Comparison of ENCODE assay signal across 1 cellular context in the genomic region with DNA sequence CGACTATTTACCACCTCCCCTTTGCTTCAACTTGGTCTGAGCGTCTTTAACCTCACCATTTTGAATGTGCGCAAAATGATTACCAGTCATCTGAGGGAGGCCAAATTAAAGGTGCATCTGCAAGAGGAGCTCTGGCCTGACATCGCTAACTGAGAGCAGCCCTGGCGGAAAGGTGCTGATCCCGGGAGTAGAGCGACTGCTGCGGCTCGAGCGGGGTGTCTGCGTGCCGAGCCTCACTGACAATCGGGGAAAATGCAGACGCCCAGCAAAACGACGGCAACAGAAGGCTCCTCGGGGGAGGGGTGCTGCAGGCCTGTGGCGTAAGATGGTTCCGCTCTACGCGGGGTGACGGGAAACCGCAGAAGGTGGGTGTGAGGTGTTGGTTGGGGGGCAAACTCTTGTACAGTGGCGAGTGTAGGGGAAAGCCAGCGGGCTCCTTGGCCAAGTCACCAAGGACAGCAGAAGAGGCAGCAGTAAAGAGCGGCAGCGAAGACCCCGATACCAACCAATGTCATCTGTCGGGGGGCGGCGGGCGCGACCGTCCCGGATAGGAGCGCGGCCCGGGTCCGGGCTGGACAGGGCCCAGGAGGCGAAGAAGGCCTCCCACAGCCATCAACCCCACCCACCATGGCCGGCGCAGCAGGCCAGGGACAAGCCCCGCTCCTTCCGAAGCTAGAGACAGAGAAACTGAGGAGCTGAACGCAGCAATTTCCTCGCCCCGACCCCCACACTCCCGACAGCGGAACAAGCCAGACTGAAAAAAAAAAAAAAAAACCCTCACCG.
TF ChIP-seq lines count a peak whose summit lies in the region.

No MANE protein-coding gene starts in this region.

TF ChIP-seq in HepG2, 621 proteins besides CTCF, POLR2A, EP300 and RAD21 (continued from another document and continues in another):
- TF ChIP-seq, protein P1, sequence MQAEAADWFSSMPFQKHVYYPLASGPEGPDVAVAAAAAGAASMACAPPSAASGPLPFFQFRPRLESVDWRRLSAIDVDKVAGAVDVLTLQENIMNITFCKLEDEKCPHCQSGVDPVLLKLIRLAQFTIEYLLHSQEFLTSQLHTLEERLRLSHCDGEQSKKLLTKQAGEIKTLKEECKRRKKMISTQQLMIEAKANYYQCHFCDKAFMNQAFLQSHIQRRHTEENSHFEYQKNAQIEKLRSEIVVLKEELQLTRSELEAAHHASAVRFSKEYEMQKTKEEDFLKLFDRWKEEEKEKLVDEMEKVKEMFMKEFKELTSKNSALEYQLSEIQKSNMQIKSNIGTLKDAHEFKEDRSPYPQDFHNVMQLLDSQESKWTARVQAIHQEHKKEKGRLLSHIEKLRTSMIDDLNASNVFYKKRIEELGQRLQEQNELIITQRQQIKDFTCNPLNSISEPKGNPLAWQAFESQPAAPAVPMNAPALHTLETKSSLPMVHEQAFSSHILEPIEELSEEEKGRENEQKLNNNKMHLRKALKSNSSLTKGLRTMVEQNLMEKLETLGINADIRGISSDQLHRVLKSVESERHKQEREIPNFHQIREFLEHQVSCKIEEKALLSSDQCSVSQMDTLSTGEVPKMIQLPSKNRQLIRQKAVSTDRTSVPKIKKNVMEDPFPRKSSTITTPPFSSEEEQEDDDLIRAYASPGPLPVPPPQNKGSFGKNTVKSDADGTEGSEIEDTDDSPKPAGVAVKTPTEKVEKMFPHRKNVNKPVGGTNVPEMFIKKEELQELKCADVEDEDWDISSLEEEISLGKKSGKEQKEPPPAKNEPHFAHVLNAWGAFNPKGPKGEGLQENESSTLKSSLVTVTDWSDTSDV (CRISPR knock-in tag; IDR thresholded peaks at IDR 0.05) = no peak
- TF ChIP-seq ZNF484 (CRISPR knock-in tag; IDR thresholded peaks at IDR 0.05; ENCODE audit: borderline replicate concordance, low read depth) = no peak
- TF ChIP-seq, protein P2, sequence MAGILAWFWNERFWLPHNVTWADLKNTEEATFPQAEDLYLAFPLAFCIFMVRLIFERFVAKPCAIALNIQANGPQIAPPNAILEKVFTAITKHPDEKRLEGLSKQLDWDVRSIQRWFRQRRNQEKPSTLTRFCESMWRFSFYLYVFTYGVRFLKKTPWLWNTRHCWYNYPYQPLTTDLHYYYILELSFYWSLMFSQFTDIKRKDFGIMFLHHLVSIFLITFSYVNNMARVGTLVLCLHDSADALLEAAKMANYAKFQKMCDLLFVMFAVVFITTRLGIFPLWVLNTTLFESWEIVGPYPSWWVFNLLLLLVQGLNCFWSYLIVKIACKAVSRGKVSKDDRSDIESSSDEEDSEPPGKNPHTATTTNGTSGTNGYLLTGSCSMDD (CRISPR knock-in tag; IDR thresholded peaks at IDR 0.05) = no peak
- TF ChIP-seq ATRX (CRISPR knock-in tag; IDR thresholded peaks at IDR 0.05; ENCODE audit: borderline replicate concordance) = no peak
- no peak for TF ChIP-seq SP140L (CRISPR knock-in tag; IDR thresholded peaks at IDR 0.05; ENCODE audit: borderline replicate concordance)
- no peak for TF ChIP-seq TARDBP (CRISPR knock-in tag; IDR thresholded peaks at IDR 0.05)
- TF ChIP-seq, protein P3, sequence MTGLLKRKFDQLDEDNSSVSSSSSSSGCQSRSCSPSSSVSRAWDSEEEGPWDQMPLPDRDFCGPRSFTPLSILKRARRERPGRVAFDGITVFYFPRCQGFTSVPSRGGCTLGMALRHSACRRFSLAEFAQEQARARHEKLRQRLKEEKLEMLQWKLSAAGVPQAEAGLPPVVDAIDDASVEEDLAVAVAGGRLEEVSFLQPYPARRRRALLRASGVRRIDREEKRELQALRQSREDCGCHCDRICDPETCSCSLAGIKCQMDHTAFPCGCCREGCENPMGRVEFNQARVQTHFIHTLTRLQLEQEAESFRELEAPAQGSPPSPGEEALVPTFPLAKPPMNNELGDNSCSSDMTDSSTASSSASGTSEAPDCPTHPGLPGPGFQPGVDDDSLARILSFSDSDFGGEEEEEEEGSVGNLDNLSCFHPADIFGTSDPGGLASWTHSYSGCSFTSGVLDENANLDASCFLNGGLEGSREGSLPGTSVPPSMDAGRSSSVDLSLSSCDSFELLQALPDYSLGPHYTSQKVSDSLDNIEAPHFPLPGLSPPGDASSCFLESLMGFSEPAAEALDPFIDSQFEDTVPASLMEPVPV (CRISPR knock-in tag; IDR thresholded peaks at IDR 0.05) = no peak; the same call in 1 of the 2 replicates
- no peak for TF ChIP-seq ZSCAN20 (CRISPR knock-in tag; IDR thresholded peaks at IDR 0.05; ENCODE audit: borderline replicate concordance)
- TF ChIP-seq PLRG1 (conservative IDR thresholded peaks at IDR 0.05) = no peak
- TF ChIP-seq ZNF543 (CRISPR knock-in tag; IDR thresholded peaks at IDR 0.05) = 0 out of 2 replicates have a peak, but pooled peaks have one; percentile 27
- TF ChIP-seq, protein P4, sequence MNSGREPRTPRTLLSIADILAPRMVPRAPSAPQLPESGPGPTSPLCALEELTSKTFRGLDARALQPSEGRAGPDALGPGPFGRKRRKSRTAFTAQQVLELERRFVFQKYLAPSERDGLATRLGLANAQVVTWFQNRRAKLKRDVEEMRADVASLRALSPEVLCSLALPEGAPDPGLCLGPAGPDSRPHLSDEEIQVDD (CRISPR knock-in tag; IDR thresholded peaks at IDR 0.05; ENCODE audit: borderline replicate concordance) = no peak
- TF ChIP-seq ZNF589 (CRISPR knock-in tag; conservative IDR thresholded peaks at IDR 0.05) = no peak
- peak; percentile 90 for TF ChIP-seq ZFX (CRISPR knock-in tag; IDR thresholded peaks at IDR 0.05; ENCODE audit: low read depth)
- TF ChIP-seq SP1 (IDR thresholded peaks at IDR 0.05) = no peak
- no peak for TF ChIP-seq SP1 (CRISPR knock-in tag; IDR thresholded peaks at IDR 0.05)
- TF ChIP-seq REL (CRISPR knock-in tag; conservative IDR thresholded peaks at IDR 0.05) = peak; percentile 86; the same call in 1 of the 2 replicates
- no peak for TF ChIP-seq ZKSCAN8 (CRISPR knock-in tag; IDR thresholded peaks at IDR 0.05; ENCODE audit: borderline replicate concordance)
- TF ChIP-seq, protein P5, sequence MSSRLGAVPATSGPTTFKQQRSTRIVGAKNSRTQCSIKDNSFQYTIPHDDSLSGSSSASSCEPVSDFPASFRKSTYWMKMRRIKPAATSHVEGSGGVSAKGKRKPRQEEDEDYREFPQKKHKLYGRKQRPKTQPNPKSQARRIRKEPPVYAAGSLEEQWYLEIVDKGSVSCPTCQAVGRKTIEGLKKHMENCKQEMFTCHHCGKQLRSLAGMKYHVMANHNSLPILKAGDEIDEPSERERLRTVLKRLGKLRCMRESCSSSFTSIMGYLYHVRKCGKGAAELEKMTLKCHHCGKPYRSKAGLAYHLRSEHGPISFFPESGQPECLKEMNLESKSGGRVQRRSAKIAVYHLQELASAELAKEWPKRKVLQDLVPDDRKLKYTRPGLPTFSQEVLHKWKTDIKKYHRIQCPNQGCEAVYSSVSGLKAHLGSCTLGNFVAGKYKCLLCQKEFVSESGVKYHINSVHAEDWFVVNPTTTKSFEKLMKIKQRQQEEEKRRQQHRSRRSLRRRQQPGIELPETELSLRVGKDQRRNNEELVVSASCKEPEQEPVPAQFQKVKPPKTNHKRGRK (CRISPR knock-in tag; IDR thresholded peaks at IDR 0.05) = no peak
- TF ChIP-seq ZNF577 (CRISPR knock-in tag; IDR thresholded peaks at IDR 0.05; ENCODE audit: borderline replicate concordance, low read depth) = no peak
- TF ChIP-seq NFATC3 (CRISPR knock-in tag; IDR thresholded peaks at IDR 0.05) = no peak
- no peak for TF ChIP-seq ZNF672 (CRISPR knock-in tag; IDR thresholded peaks at IDR 0.05)
- peak; percentile 94 for TF ChIP-seq NAIF1 (CRISPR knock-in tag; IDR thresholded peaks at IDR 0.05; ENCODE audit: borderline replicate concordance)
- TF ChIP-seq, protein P6, sequence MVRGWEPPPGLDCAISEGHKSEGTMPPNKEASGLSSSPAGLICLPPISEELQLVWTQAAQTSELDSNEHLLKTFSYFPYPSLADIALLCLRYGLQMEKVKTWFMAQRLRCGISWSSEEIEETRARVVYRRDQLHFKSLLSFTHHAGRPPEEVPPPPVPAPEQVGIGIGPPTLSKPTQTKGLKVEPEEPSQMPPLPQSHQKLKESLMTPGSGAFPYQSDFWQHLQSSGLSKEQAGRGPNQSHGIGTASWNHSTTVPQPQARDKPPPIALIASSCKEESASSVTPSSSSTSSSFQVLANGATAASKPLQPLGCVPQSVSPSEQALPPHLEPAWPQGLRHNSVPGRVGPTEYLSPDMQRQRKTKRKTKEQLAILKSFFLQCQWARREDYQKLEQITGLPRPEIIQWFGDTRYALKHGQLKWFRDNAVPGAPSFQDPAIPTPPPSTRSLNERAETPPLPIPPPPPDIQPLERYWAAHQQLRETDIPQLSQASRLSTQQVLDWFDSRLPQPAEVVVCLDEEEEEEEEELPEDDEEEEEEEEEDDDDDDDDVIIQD (CRISPR knock-in tag; IDR thresholded peaks at IDR 0.05; ENCODE audit: low read depth) = no peak
- no peak for TF ChIP-seq EZH2 (conservative IDR thresholded peaks at IDR 0.05; ENCODE audit: low read depth, low read length)
- peak; percentile 29; the same call in 1 of the 2 replicates for TF ChIP-seq HOXD1 (CRISPR knock-in tag; IDR thresholded peaks at IDR 0.05)
- no peak for TF ChIP-seq ZNF558 (CRISPR knock-in tag; IDR thresholded peaks at IDR 0.05; ENCODE audit: borderline replicate concordance)
- no peak; the same call in 1 of the 2 replicates for TF ChIP-seq ARNTL (CRISPR knock-in tag; IDR thresholded peaks at IDR 0.05)
- TF ChIP-seq ZSCAN21 (CRISPR knock-in tag; IDR thresholded peaks at IDR 0.05; ENCODE audit: borderline replicate concordance) = peak; percentile 23; the same call in 1 of the 2 replicates
- TF ChIP-seq RFXAP (CRISPR knock-in tag; IDR thresholded peaks at IDR 0.05; ENCODE audit: borderline replicate concordance) = no peak
- no peak for TF ChIP-seq ZNF335 (CRISPR knock-in tag; IDR thresholded peaks at IDR 0.05)
- TF ChIP-seq KAT2B (IDR thresholded peaks at IDR 0.05; ENCODE audit: borderline replicate concordance, low read depth, low read length) = no peak
- TF ChIP-seq EED (CRISPR knock-in tag; IDR thresholded peaks at IDR 0.05) = no peak
- no peak for TF ChIP-seq NFE2 (CRISPR knock-in tag; IDR thresholded peaks at IDR 0.05)
- no peak for TF ChIP-seq ZNF17 (CRISPR knock-in tag; IDR thresholded peaks at IDR 0.05)
- TF ChIP-seq SALL2 (CRISPR knock-in tag; IDR thresholded peaks at IDR 0.05) = peak; percentile 50; the same call in 1 of the 2 replicates
- TF ChIP-seq NPAS2 (CRISPR knock-in tag; IDR thresholded peaks at IDR 0.05; ENCODE audit: borderline replicate concordance) = no peak
- TF ChIP-seq ZNF501 (CRISPR knock-in tag; IDR thresholded peaks at IDR 0.05) = no peak; the same call in none of the 2 replicates
- TF ChIP-seq, protein P7, sequence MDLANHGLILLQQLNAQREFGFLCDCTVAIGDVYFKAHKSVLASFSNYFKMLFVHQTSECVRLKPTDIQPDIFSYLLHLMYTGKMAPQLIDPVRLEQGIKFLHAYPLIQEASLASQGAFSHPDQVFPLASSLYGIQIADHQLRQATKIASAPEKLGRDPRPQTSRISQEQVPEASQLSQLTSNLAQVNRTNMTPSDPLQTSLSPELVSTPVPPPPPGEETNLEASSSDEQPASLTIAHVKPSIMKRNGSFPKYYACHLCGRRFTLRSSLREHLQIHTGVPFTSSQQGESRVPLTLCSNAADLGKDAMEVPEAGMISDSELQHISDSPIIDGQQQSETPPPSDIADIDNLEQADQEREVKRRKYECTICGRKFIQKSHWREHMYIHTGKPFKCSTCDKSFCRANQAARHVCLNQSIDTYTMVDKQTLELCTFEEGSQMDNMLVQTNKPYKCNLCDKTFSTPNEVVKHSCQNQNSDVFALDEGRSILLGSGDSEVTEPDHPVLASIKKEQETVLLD (CRISPR knock-in tag; IDR thresholded peaks at IDR 0.05; ENCODE audit: low read depth) = no peak
- TF ChIP-seq, protein P8, sequence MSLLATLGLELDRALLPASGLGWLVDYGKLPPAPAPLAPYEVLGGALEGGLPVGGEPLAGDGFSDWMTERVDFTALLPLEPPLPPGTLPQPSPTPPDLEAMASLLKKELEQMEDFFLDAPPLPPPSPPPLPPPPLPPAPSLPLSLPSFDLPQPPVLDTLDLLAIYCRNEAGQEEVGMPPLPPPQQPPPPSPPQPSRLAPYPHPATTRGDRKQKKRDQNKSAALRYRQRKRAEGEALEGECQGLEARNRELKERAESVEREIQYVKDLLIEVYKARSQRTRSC (CRISPR knock-in tag; IDR thresholded peaks at IDR 0.05; ENCODE audit: low read depth) = no peak
- TF ChIP-seq ISX (CRISPR knock-in tag; conservative IDR thresholded peaks at IDR 0.05) = no peak
- peak; percentile 43; the same call in 1 of the 2 replicates for TF ChIP-seq ZNF232 (CRISPR knock-in tag; IDR thresholded peaks at IDR 0.05; ENCODE audit: borderline replicate concordance)
- TF ChIP-seq, protein P9, sequence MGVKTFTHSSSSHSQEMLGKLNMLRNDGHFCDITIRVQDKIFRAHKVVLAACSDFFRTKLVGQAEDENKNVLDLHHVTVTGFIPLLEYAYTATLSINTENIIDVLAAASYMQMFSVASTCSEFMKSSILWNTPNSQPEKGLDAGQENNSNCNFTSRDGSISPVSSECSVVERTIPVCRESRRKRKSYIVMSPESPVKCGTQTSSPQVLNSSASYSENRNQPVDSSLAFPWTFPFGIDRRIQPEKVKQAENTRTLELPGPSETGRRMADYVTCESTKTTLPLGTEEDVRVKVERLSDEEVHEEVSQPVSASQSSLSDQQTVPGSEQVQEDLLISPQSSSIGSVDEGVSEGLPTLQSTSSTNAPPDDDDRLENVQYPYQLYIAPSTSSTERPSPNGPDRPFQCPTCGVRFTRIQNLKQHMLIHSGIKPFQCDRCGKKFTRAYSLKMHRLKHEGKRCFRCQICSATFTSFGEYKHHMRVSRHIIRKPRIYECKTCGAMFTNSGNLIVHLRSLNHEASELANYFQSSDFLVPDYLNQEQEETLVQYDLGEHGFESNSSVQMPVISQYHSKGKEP (CRISPR knock-in tag; IDR thresholded peaks at IDR 0.05) = no peak
- no peak for TF ChIP-seq ELF4 (CRISPR knock-in tag; IDR thresholded peaks at IDR 0.05; ENCODE audit: borderline replicate concordance)
- no peak for TF ChIP-seq SRF (IDR thresholded peaks at IDR 0.05; ENCODE audit: low read depth, low read length)
- TF ChIP-seq ZNF382 (CRISPR knock-in tag; IDR thresholded peaks at IDR 0.05; ENCODE audit: borderline replicate concordance) = no peak
- TF ChIP-seq, protein P10, sequence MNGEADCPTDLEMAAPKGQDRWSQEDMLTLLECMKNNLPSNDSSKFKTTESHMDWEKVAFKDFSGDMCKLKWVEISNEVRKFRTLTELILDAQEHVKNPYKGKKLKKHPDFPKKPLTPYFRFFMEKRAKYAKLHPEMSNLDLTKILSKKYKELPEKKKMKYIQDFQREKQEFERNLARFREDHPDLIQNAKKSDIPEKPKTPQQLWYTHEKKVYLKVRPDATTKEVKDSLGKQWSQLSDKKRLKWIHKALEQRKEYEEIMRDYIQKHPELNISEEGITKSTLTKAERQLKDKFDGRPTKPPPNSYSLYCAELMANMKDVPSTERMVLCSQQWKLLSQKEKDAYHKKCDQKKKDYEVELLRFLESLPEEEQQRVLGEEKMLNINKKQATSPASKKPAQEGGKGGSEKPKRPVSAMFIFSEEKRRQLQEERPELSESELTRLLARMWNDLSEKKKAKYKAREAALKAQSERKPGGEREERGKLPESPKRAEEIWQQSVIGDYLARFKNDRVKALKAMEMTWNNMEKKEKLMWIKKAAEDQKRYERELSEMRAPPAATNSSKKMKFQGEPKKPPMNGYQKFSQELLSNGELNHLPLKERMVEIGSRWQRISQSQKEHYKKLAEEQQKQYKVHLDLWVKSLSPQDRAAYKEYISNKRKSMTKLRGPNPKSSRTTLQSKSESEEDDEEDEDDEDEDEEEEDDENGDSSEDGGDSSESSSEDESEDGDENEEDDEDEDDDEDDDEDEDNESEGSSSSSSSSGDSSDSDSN (CRISPR knock-in tag; IDR thresholded peaks at IDR 0.05) = peak; percentile 73
- TF ChIP-seq TBL1XR1 (IDR thresholded peaks at IDR 0.05; ENCODE audit: borderline replicate concordance, low read length, partially characterized antibody) = no peak
